In the genomic region with DNA sequence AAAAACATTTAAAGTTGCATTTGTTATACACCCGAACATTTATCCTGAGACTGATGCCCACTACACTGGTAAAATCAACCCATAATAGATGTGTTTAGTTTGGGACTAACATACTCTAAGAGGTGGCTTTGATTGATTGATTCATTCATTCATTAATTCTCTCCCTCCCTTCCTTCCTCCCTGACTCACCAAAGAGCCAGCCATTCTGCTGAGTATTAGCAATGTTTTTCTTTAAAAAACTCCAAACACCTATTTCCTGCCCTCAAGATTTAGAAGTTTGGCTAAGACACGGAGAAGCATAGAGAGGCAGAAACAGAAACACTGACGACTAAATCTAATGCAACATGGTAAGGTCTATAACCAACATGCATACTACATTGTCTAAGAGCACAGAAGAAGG, we compare ENCODE assay signal across 30 cellular contexts.
"Had no signal": no experiment of that assay in that cellular context is flagged by ENCODE, and none has a peak within 500 bp of the region (broad histone marks: within the 10 kb centered on the region; RNA-seq: fewer than 3 reads in every experiment).

No MANE protein-coding gene starts in this region.

- H3K27ac Mint-ChIP-seq: activated CD4-positive, alpha-beta memory T cell treated with anti-CD3 and anti-CD28 coated beads, Interleukin-2, amount 10 ng/mL, durations not matched to agents 7 days and 5 days; activated CD4-positive, alpha-beta T cell treated with anti-CD3 and anti-CD28 coated beads for 36 hours; activated CD4-positive, alpha-beta T cell treated with anti-CD3 and anti-CD28 coated beads, Interleukin-2, amount 10 ng/mL, durations not matched to agents 24 days and 14 days; activated naive CD4-positive, alpha-beta T cell treated with anti-CD3 and anti-CD28 coated beads, Interleukin-2, amount 10 ng/mL, durations not matched to agents 7 days and 5 days; activated naive CD4-positive, alpha-beta T cell treated with anti-CD3 and anti-CD28 coated beads, Interleukin-2, amount 50 U/mL, for 72 hours; activated T-cell treated with anti-CD3 and anti-CD28 coated beads, Interleukin-2, amount 50 U/mL, for 24 hours; activated T-cell treated with anti-CD3 and anti-CD28 coated beads, Interleukin-2, amount 50 U/mL, for 72 hours; endodermal cell had no signal

- H3K27me3 ChIP-seq: breast epithelium, cardiac muscle cell, colonic mucosa, dorsolateral prefrontal cortex, esophagus muscularis mucosa, gastroesophageal sphincter, heart right ventricle had no signal

- H3K9me3 Mint-ChIP-seq: activated CD4-positive, alpha-beta memory T cell treated with anti-CD3 and anti-CD28 coated beads, Interleukin-2, amount 10 ng/mL, durations not matched to agents 7 days and 5 days; activated CD4-positive, alpha-beta T cell treated with anti-CD3 and anti-CD28 coated beads, Interleukin-2, amount 10 ng/mL, durations not matched to agents 24 days and 14 days; activated naive CD4-positive, alpha-beta T cell treated with anti-CD3 and anti-CD28 coated beads, Interleukin-2, amount 10 ng/mL, durations not matched to agents 7 days and 5 days; activated naive CD4-positive, alpha-beta T cell treated with anti-CD3 and anti-CD28 coated beads, Interleukin-2, amount 50 U/mL, for 72 hours; activated T-cell treated with anti-CD3 and anti-CD28 coated beads, Interleukin-2, amount 50 U/mL, for 24 hours; activated T-cell treated with anti-CD3 and anti-CD28 coated beads, Interleukin-2, amount 50 U/mL, for 72 hours; brain; endodermal cell had no signal

- H3K27ac ChIP-seq: breast epithelium, cardiac muscle cell, colonic mucosa, dorsolateral prefrontal cortex, esophagus muscularis mucosa, gastroesophageal sphincter, heart right ventricle had no signal

- H3K4me3 ChIP-seq: breast epithelium, cardiac muscle cell, colonic mucosa, dorsolateral prefrontal cortex, esophagus muscularis mucosa, gastroesophageal sphincter, heart right ventricle had no signal

- ATAC-seq: activated CD4-positive, alpha-beta T cell treated with anti-CD3 and anti-CD28 coated beads for 36 hours; activated naive CD4-positive, alpha-beta T cell treated with anti-CD3 and anti-CD28 coated beads, Interleukin-2, amount 50 U/mL, for 72 hours; activated T-cell treated with anti-CD3 and anti-CD28 coated beads, Interleukin-2, amount 50 U/mL, for 72 hours; gastroesophageal sphincter; heart right ventricle had no signal

- H3K4me3 Mint-ChIP-seq: activated CD4-positive, alpha-beta memory T cell treated with anti-CD3 and anti-CD28 coated beads, Interleukin-2, amount 10 ng/mL, durations not matched to agents 7 days and 5 days; activated CD4-positive, alpha-beta T cell treated with anti-CD3 and anti-CD28 coated beads for 36 hours; activated CD4-positive, alpha-beta T cell treated with anti-CD3 and anti-CD28 coated beads, Interleukin-2, amount 10 ng/mL, durations not matched to agents 24 days and 14 days; activated naive CD4-positive, alpha-beta T cell treated with anti-CD3 and anti-CD28 coated beads, Interleukin-2, amount 10 ng/mL, durations not matched to agents 7 days and 5 days; activated T-cell treated with anti-CD3 and anti-CD28 coated beads, Interleukin-2, amount 50 U/mL, for 24 hours; activated T-cell treated with anti-CD3 and anti-CD28 coated beads, Interleukin-2, amount 50 U/mL, for 72 hours; brain; endodermal cell had no signal

- H3K4me1 ChIP-seq: breast epithelium, colonic mucosa, gastroesophageal sphincter had no signal

- H3K36me3 ChIP-seq: breast epithelium, cardiac muscle cell, colonic mucosa, esophagus muscularis mucosa, gastroesophageal sphincter, heart right ventricle had no signal

- H3K36me3 Mint-ChIP-seq: brain had no signal

- DNase-seq: activated CD4-positive, alpha-beta memory T cell treated with anti-CD3 and anti-CD28 coated beads, Interleukin-2, amount 10 ng/mL, durations not matched to agents 7 days and 5 days; activated CD4-positive, alpha-beta T cell treated with anti-CD3 and anti-CD28 coated beads for 36 hours; activated CD4-positive, alpha-beta T cell treated with anti-CD3 and anti-CD28 coated beads, Interleukin-2, amount 10 ng/mL, durations not matched to agents 24 days and 14 days; activated CD4-positive, CD25-positive, alpha-beta regulatory T cell; activated CD4-positive, CD25-positive, alpha-beta regulatory T cell treated with anti-CD3 and anti-CD28 coated beads, Interleukin-2, amount 50 U/mL, for 72 hours; activated CD8-positive, alpha-beta memory T cell treated with anti-CD3 and anti-CD28 coated beads, Interleukin-2, amount 50 U/mL, for 48 hours; activated gamma-delta T cell; activated naive CD4-positive, alpha-beta T cell; activated naive CD4-positive, alpha-beta T cell treated with anti-CD3 and anti-CD28 coated beads, Interleukin-2, amount 10 ng/mL, durations not matched to agents 7 days and 5 days; activated T-cell treated with anti-CD3 and anti-CD28 coated beads for 4 hours; activated T-cell treated with anti-CD3 and anti-CD28 coated beads, Interleukin-2, amount 50 U/mL, for 24 hours; activated T-cell treated with anti-CD3 and anti-CD28 coated beads, Interleukin-2, amount 50 U/mL, for 72 hours; amniotic stem cell; anterior cingulate cortex; central memory CD4-positive, alpha-beta T cell; cerebellar nuclear complex; colonic mucosa; dorsolateral prefrontal cortex; effector memory CD4-positive, alpha-beta T cell; endodermal cell; erythroblast; foreskin melanocyte; heart right ventricle; T-helper 2 cell had no signal

- H3K4me1 Mint-ChIP-seq: activated CD4-positive, alpha-beta memory T cell treated with anti-CD3 and anti-CD28 coated beads, Interleukin-2, amount 10 ng/mL, durations not matched to agents 7 days and 5 days; activated CD4-positive, alpha-beta T cell treated with anti-CD3 and anti-CD28 coated beads for 36 hours; activated CD4-positive, alpha-beta T cell treated with anti-CD3 and anti-CD28 coated beads, Interleukin-2, amount 10 ng/mL, durations not matched to agents 24 days and 14 days; activated naive CD4-positive, alpha-beta T cell treated with anti-CD3 and anti-CD28 coated beads, Interleukin-2, amount 10 ng/mL, durations not matched to agents 7 days and 5 days had no signal

- H3K9me3 ChIP-seq: breast epithelium, colonic mucosa, esophagus muscularis mucosa, gastroesophageal sphincter, heart right ventricle had no signal

- H3K27me3 Mint-ChIP-seq: activated CD4-positive, alpha-beta memory T cell treated with anti-CD3 and anti-CD28 coated beads, Interleukin-2, amount 10 ng/mL, durations not matched to agents 7 days and 5 days; activated CD4-positive, alpha-beta T cell treated with anti-CD3 and anti-CD28 coated beads for 36 hours; activated CD4-positive, alpha-beta T cell treated with anti-CD3 and anti-CD28 coated beads, Interleukin-2, amount 10 ng/mL, durations not matched to agents 24 days and 14 days; activated naive CD4-positive, alpha-beta T cell treated with anti-CD3 and anti-CD28 coated beads, Interleukin-2, amount 10 ng/mL, durations not matched to agents 7 days and 5 days; activated T-cell treated with anti-CD3 and anti-CD28 coated beads, Interleukin-2, amount 50 U/mL, for 24 hours; brain had no signal
